In genomic region chr15:65399001-65399706, GRCh38 we compare ENCODE assay signal across 23 cellular contexts. TPM values are rescaled to one million over a fixed set of nuclear protein-coding genes. Genes with fewer than 3 reads are reported as not detected.
DNase-seq lines count a peak whose midpoint lies in the region; ATAC-seq, FAIRE-seq and TF ChIP-seq lines count a peak whose summit lies in the region.
"Had no signal": no experiment of that assay in that cellular context is flagged by ENCODE, and none has a peak within 500 bp of the region (broad histone marks: within the 10 kb centered on the region; RNA-seq: fewer than 3 reads in every experiment).

No MANE protein-coding gene starts in this region.

- TF ChIP-seq RAD21 in A549 (conservative IDR thresholded peaks at IDR 0.05 in 1 of 2, IDR thresholded peaks at IDR 0.05 in 1 of 2), result no peak

- POLR2A ChIA-PET in A549 (lab: Yijun Ruan, JAX), result no interaction called here

- intact Hi-C loops in sigmoid colon (cut with DNase I), result no loop called here
- intact Hi-C loops in esophagus muscularis mucosa (cut with DNase I), result no loop called here

- no peaks in the 10 kb centered on the region for H3K79me2 ChIP-seq in GM23248 (ENCODE audit: insufficient read depth)

- H2AFZ ChIP-seq in GM23248, result no peak overlapping the region
- H2AFZ ChIP-seq: GM23338 had no signal

- 0 out of 2 replicates have a peak, but pooled peaks cover 5% of the 10 kb centered on the region for H3K27me3 ChIP-seq in GM23248 (replicated peaks; ENCODE audit: insufficient read depth)
- H3K27me3 ChIP-seq in sigmoid colon, result peaks cover 14 to 38% (median 28%) of the 10 kb centered on the region in 3 donors
- H3K27me3 ChIP-seq in esophagus muscularis mucosa, result peaks cover 0 to 62% (median 4%) of the 10 kb centered on the region in 4 donors

- WGBS in A549 (ENCODE audit: missing lambda C conversion rate), result 65% methylated on average over 11 of the region's 11 CpGs
- 63 to 68% methylated on average over 11 of the region's 11 CpGs for WGBS in GM23248 (ENCODE audit: low coverage in 1 of 2, low lambda C conversion rate in 2 of 2, missing lambda C conversion rate in 2 of 2), 2 experiments
- WGBS in sigmoid colon, 2 donors, result 73 to 86% methylated on average over 11 of the region's 11 CpGs
- WGBS in esophagus muscularis mucosa, result 83% methylated on average over 11 of the region's 11 CpGs

- ATAC-seq in A549 (no peak), esophagus mucosa (peak; percentile 10), HG02610 (IDR thresholded peaks at IDR 0.05; ENCODE audit: unreplicated experiment) (no peak)
- ATAC-seq: GM23338 had no signal

- H3K9ac ChIP-seq in GM23248, result no peak overlapping the region

- H3K4me2 ChIP-seq in A549, result no peak overlapping the region
- no peak overlapping the region for H3K4me2 ChIP-seq in GM23248 (ENCODE audit: unreplicated experiment)
- H3K4me2 ChIP-seq: GM23338 had no signal

- H3K36me3 ChIP-seq in GM23248 (ENCODE audit: low read depth) (no peaks in the 10 kb centered on the region), sigmoid colon (no peaks in the 10 kb centered on the region), esophagus muscularis mucosa (no peaks in the 10 kb centered on the region)

- H3K4me1 ChIP-seq in A549, result peaks cover 5% of the 10 kb centered on the region
- no peaks in the 10 kb centered on the region for H3K4me1 ChIP-seq in GM23248 (ENCODE audit: insufficient read depth)
- peaks cover 0 to 13% (median 9%) of the 10 kb centered on the region in 4 donors for H3K4me1 ChIP-seq in sigmoid colon
- peaks cover 6 to 22% (median 14%) of the 10 kb centered on the region in 4 donors for H3K4me1 ChIP-seq in esophagus muscularis mucosa

- H4K20me1 ChIP-seq in GM23248 (ENCODE audit: insufficient read depth), result no peaks in the 10 kb centered on the region

- H3K4me1 Mint-ChIP-seq in progenitor cell of endocrine pancreas (ENCODE audit: low read depth), result peaks cover 10% of the 10 kb centered on the region

- H3K9me2 ChIP-seq in GM23248 (ENCODE audit: insufficient read depth), result no peaks in the 10 kb centered on the region

- in situ Hi-C loops in GM23248 (cut with MboI), result no loop called here

- H3K9me3 Mint-ChIP-seq in progenitor cell of endocrine pancreas (ENCODE audit: low read depth), result no peaks in the 10 kb centered on the region
- H3K9me3 Mint-ChIP-seq: CD4-positive, alpha-beta T cell; GM23338 had no signal

- H3K27ac Mint-ChIP-seq in progenitor cell of endocrine pancreas, result peak overlapping the region; percentile 56
- H3K27ac Mint-ChIP-seq: CD4-positive, alpha-beta T cell; GM23338 had no signal

- H3K27me3 Mint-ChIP-seq in progenitor cell of endocrine pancreas, result peaks cover 49% of the 10 kb centered on the region

- no peaks in the 10 kb centered on the region for H3K9me3 ChIP-seq in A549
- no peaks in the 10 kb centered on the region for H3K9me3 ChIP-seq in GM23248 (ENCODE audit: low read depth)
- no peaks in the 10 kb centered on the region for H3K9me3 ChIP-seq in sigmoid colon
- H3K9me3 ChIP-seq in esophagus muscularis mucosa, result no peaks in the 10 kb centered on the region

- H3K4me3 ChIP-seq in A549 (no peak overlapping the region), GM23248 (no peak overlapping the region), sigmoid colon (no peak overlapping the region), esophagus muscularis mucosa (no peak overlapping the region)
- H3K4me3 ChIP-seq: GM23338 had no signal

- no peaks in the 10 kb centered on the region for H3F3A ChIP-seq in GM23248 (ENCODE audit: insufficient read depth)

- H3K4me3 Mint-ChIP-seq in progenitor cell of endocrine pancreas (ENCODE audit: low read depth), result no peak overlapping the region
- H3K4me3 Mint-ChIP-seq: CD4-positive, alpha-beta T cell; GM23338 had no signal

- no peak for TF ChIP-seq CTCF in A549 (IDR thresholded peaks at IDR 0.05)
- TF ChIP-seq CTCF in progenitor cell of endocrine pancreas (IDR thresholded peaks at IDR 0.05; ENCODE audit: unreplicated experiment), result no peak
- no peak for TF ChIP-seq CTCF in sigmoid colon (IDR thresholded peaks at IDR 0.05)
- no peak for TF ChIP-seq CTCF in esophagus muscularis mucosa (IDR thresholded peaks at IDR 0.05)

- TF ChIP-seq EP300 in A549 (IDR thresholded peaks at IDR 0.05) (no peak), sigmoid colon (IDR thresholded peaks at IDR 0.05) (no peak), esophagus muscularis mucosa (IDR thresholded peaks at IDR 0.05) (no peak)

- CTCF ChIA-PET in A549 (lab: Yijun Ruan, JAX), result interaction anchor here (1.1 to 28.3 kb wide), 11 partner anchors 10 to 180 kb away, joined by 3 to 772 read pairs (median 27); partner anchors contain the start of genes IGDCC3 and IGDCC4

- H3K36me3 Mint-ChIP-seq in progenitor cell of endocrine pancreas (ENCODE audit: insufficient read depth), result no peaks in the 10 kb centered on the region

- H3K27ac ChIP-seq in A549 (no peak overlapping the region), GM23248 (no peak overlapping the region), sigmoid colon (no peak overlapping the region), esophagus muscularis mucosa (replicated peaks in 1 of 4) (no peak overlapping the region)
- H3K27ac ChIP-seq: C4-2B, HL-60 had no signal

- no peak for FAIRE-seq in A549 (lab: Jason Lieb, UNC)
- FAIRE-seq: A204.1, GM12892, GM18507 had no signal

- TF ChIP-seq POLR2A in A549 (IDR thresholded peaks at IDR 0.05; ENCODE audit: low read length) (no peak), sigmoid colon (IDR thresholded peaks at IDR 0.05) (no peak), esophagus muscularis mucosa (IDR thresholded peaks at IDR 0.05; ENCODE audit: low read depth) (no peak)

- DNase-seq in A549 (ENCODE audit: low read depth in 1 of 2, low spot score in 1 of 2) (no peak), GM23248 (peak; percentile 20), progenitor cell of endocrine pancreas (ENCODE audit: low spot score, unreplicated experiment) (no peak), sigmoid colon (no peak), esophagus muscularis mucosa (ENCODE audit: extremely low spot score) (no peak)
- DNase-seq: AML-193; CD4-positive, alpha-beta T cell; DMS153; DMS79; GDM1; H7; IMR-90; KBM-7 had no signal

TF ChIP-seq in A549, 52 proteins besides CTCF, POLR2A, EP300 and RAD21:
- TF ChIP-seq ZNF302 (CRISPR knock-in tag; IDR thresholded peaks at IDR 0.05) (no peak), FOSL2 (IDR thresholded peaks at IDR 0.05) (no peak), FOSL2 (CRISPR knock-in tag; IDR thresholded peaks at IDR 0.05) (0 out of 2 replicates have a peak, but pooled peaks have one; percentile 5)
TF ChIP-seq in A549: peak in this region for 1.

RNA-seq across cellular contexts. Expression of gene IGDCC3, which starts 21.4 kb away (rescaled TPM):
- 0.04 TPM in 1 of 2 replicates, not detected in the other for polyA plus RNA-seq in A549 (2011; rRNA removed)
- polyA plus RNA-seq in A549 (2012; cell fraction: cytosol; rRNA removed), result 0.04 and 0.09 TPM in 2 replicates
- polyA plus RNA-seq in A549 (2012; cell fraction: nucleus; rRNA removed), result 0.11 and 0.20 TPM in 2 replicates
- 0.04 to 0.12 TPM (median 0.11 TPM) in 3 replicates for polyA plus RNA-seq in A549 (2017; fragmentation: RNase III; extraction: RNeasy Plus Mini Kit Qiagen cat#74134 plus additional on column Dnase treatment)
- not detected in 2 replicates for polyA minus RNA-seq in A549 (2011; rRNA and poly(A)+ RNA removed)
- 0.13 TPM in 1 of 2 replicates, not detected in the other for total RNA-seq in GM23248 (2014; rRNA removed; shearing (Covaris generic))
- 0.11 TPM in 1 of 2 replicates, not detected in the other for polyA plus RNA-seq in GM23248 (2016; fragmentation: Nextera tagmentation; extraction: Ambion mirVana)
- 0.08 TPM for total RNA-seq in esophagus mucosa
- 125 and 138 TPM in 2 replicates for total RNA-seq in progenitor cell of endocrine pancreas
- under 1 TPM in 3 of 4 donors, not detected in 1; under 0.01 to 0.55 (median 0.41) TPM for total RNA-seq in sigmoid colon
- under 1 TPM in 2 of 3 donors, not detected in 1; under 0.01 to 0.12 TPM for polyA plus RNA-seq in sigmoid colon
- under 1 TPM in 1 of 4 donors, not detected in 3; 0.17 TPM for total RNA-seq in esophagus muscularis mucosa
- total RNA-seq: CD4-positive, alpha-beta T cell; Daoy had no signal
- polyA plus RNA-seq: BJ had no signal

RNA-seq across cellular contexts. Expression of gene IGDCC4, which starts 23.6 kb away (rescaled TPM):
- polyA plus RNA-seq in A549 (2011; rRNA removed), result 5.2 and 5.4 TPM in 2 replicates
- 1.9 and 2.7 TPM in 2 replicates for polyA plus RNA-seq in A549 (2012; cell fraction: cytosol; rRNA removed)
- 8.1 and 9.1 TPM in 2 replicates for polyA plus RNA-seq in A549 (2012; cell fraction: nucleus; rRNA removed)
- polyA plus RNA-seq in A549 (2017; fragmentation: RNase III; extraction: RNeasy Plus Mini Kit Qiagen cat#74134 plus additional on column Dnase treatment), result 3.8 to 4.2 TPM (median 3.9 TPM) in 3 replicates
- polyA minus RNA-seq in A549 (2011; rRNA and poly(A)+ RNA removed), result 5.7 and 9.3 TPM in 2 replicates
- total RNA-seq in GM23248 (2014; rRNA removed; shearing (Covaris generic)), result 0.32 and 0.51 TPM in 2 replicates
- 0.39 and 0.62 TPM in 2 replicates for polyA plus RNA-seq in GM23248 (2016; fragmentation: Nextera tagmentation; extraction: Ambion mirVana)
- 0.60 TPM for total RNA-seq in esophagus mucosa
- 11.5 and 12.8 TPM in 2 replicates for total RNA-seq in progenitor cell of endocrine pancreas
- total RNA-seq in sigmoid colon, result 1 to 10 TPM in 2 of 4 donors, under 1 TPM in 2; 0.27 to 2.8 (median 0.96) TPM
- 1 to 10 TPM in 1 of 3 donors, under 1 TPM in 2; 0.23 to 1.5 (median 0.60) TPM for polyA plus RNA-seq in sigmoid colon
- total RNA-seq in esophagus muscularis mucosa, result 1 to 10 TPM in 3 of 4 donors, under 1 TPM in 1; 0.52 to 2.8 (median 2.2) TPM
- total RNA-seq: CD4-positive, alpha-beta T cell had no signal

Comparison
In these comparisons a context has a peak if more than half of its experiments do, and no peak if none do; other contexts are left out.
1. RNA of gene IGDCC3, which starts 21.4 kb away (total RNA-seq): 125 to 138 TPM in progenitor cell of endocrine pancreas; under 0.01 to 0.55 TPM in sigmoid colon, 0.17 TPM in esophagus muscularis mucosa, 0.08 TPM in esophagus mucosa (single experiment) and 0.13 TPM in GM23248; every median in the first group is over 10 times any median in the second.